In genomic region chr10:99565166-99565565, GRCh38 we compare ENCODE assay signal across 32 cellular contexts. TPM values are rescaled to one million over a fixed set of nuclear protein-coding genes. Genes with fewer than 3 reads are reported as not detected.
"Had no signal": no experiment of that assay in that cellular context is flagged by ENCODE, and none has a peak within 500 bp of the region (broad histone marks: within the 10 kb centered on the region; RNA-seq: fewer than 3 reads in every experiment).

No MANE protein-coding gene starts in this region.

- H3K27me3 ChIP-seq: brain microvascular endothelial cell had no signal

- H3K9me3 Mint-ChIP-seq: activated CD4-positive, alpha-beta memory T cell treated with anti-CD3 and anti-CD28 coated beads for 36 hours; activated T-cell treated with anti-CD3 and anti-CD28 coated beads, Interleukin-2, amount 50 U/mL, for 4 hours; activated T-helper 17 cell treated with anti-CD3 and anti-CD28 coated beads, Interleukin-2, amount 50 U/mL, for 72 hours; central memory CD8-positive, alpha-beta T cell; dendritic cell treated with granulocyte-macrophage colony-stimulating factor and Interleukin-4, amounts not matched to agents 40 ng/mL and 50 ng/mL, for 4 days; endodermal cell had no signal

- H3K9me3 ChIP-seq: gastrocnemius medialis had no signal

- H3K27ac Mint-ChIP-seq: activated CD4-positive, alpha-beta memory T cell treated with anti-CD3 and anti-CD28 coated beads for 36 hours; activated naive CD8-positive, alpha-beta T cell; activated T-helper 17 cell treated with anti-CD3 and anti-CD28 coated beads, Interleukin-2, amount 50 U/mL, for 72 hours; dendritic cell treated with granulocyte-macrophage colony-stimulating factor and Interleukin-4, amounts not matched to agents 40 ng/mL and 50 ng/mL, for 4 days; endodermal cell had no signal

- H3K27ac ChIP-seq: brain microvascular endothelial cell, coronary artery, dorsolateral prefrontal cortex, foreskin keratinocyte, gastrocnemius medialis had no signal

- H3K4me3 Mint-ChIP-seq: activated CD4-positive, alpha-beta memory T cell treated with anti-CD3 and anti-CD28 coated beads for 36 hours; activated naive CD8-positive, alpha-beta T cell; activated T-cell treated with anti-CD3 and anti-CD28 coated beads, Interleukin-2, amount 50 U/mL, for 4 hours; activated T-helper 17 cell treated with anti-CD3 and anti-CD28 coated beads, Interleukin-2, amount 50 U/mL, for 72 hours; central memory CD8-positive, alpha-beta T cell; dendritic cell treated with granulocyte-macrophage colony-stimulating factor and Interleukin-4, amounts not matched to agents 40 ng/mL and 50 ng/mL, for 4 days; endodermal cell had no signal

- H3K27me3 Mint-ChIP-seq: dendritic cell treated with granulocyte-macrophage colony-stimulating factor and Interleukin-4, amounts not matched to agents 40 ng/mL and 50 ng/mL, for 4 days had no signal

- H3K4me1 ChIP-seq: foreskin keratinocyte, gastrocnemius medialis had no signal

- DNase-seq: activated CD4-positive, alpha-beta memory T cell treated with anti-CD3 and anti-CD28 coated beads for 36 hours; activated CD4-positive, alpha-beta T cell treated with anti-CD3 and anti-CD28 coated beads for 1 hour; activated CD4-positive, alpha-beta T cell treated with anti-CD3 and anti-CD28 coated beads for 48 hours; activated CD4-positive, alpha-beta T cell treated with anti-CD3 and anti-CD28 coated beads, Interleukin-2, amount 50 U/mL, for 1 hour; activated CD4-positive, CD25-positive, alpha-beta regulatory T cell; activated CD8-positive, alpha-beta memory T cell treated with anti-CD3 and anti-CD28 coated beads for 24 hours; activated effector memory CD4-positive, alpha-beta T cell treated with Interleukin-2 at 50 U/mL for 16 hours; activated gamma-delta T cell treated with Interleukin-2 at 50 U/mL for 16 hours; activated naive CD4-positive, alpha-beta T cell treated with anti-CD3 and anti-CD28 coated beads, Interleukin-2, amount 50 U/mL, for 16 hours; activated naive CD4-positive, alpha-beta T cell treated with Interleukin-2 at 50 U/mL for 16 hours; activated T-cell treated with anti-CD3 and anti-CD28 coated beads, Interleukin-2, amount 50 U/mL, for 4 hours; amniotic stem cell; brain microvascular endothelial cell; effector memory CD4-positive, alpha-beta T cell; endodermal cell; foreskin keratinocyte; gastrocnemius medialis; glutamatergic neuron; T-helper 2 cell had no signal

- H3K4me3 ChIP-seq: coronary artery, dorsolateral prefrontal cortex, gastrocnemius medialis had no signal

- H3K4me1 Mint-ChIP-seq: activated T-helper 17 cell treated with anti-CD3 and anti-CD28 coated beads, Interleukin-2, amount 50 U/mL, for 72 hours had no signal

- ATAC-seq: activated T-cell treated with anti-CD3 and anti-CD28 coated beads, Interleukin-2, amount 50 U/mL, for 4 hours; activated T-helper 17 cell treated with anti-CD3 and anti-CD28 coated beads, Interleukin-2, amount 50 U/mL, for 72 hours; esophagus mucosa; foreskin keratinocyte; gastrocnemius medialis had no signal

- H3K36me3 ChIP-seq: brain microvascular endothelial cell, gastrocnemius medialis had no signal

- H3K36me3 Mint-ChIP-seq: activated CD4-positive, alpha-beta memory T cell treated with anti-CD3 and anti-CD28 coated beads for 36 hours; activated naive CD8-positive, alpha-beta T cell had no signal

RNA-seq across cellular contexts. Expression of gene NKX2-3, which starts 32.4 kb away (rescaled TPM):
- total RNA-seq: activated CD4-positive, alpha-beta memory T cell treated with anti-CD3 and anti-CD28 coated beads for 36 hours; activated T-cell treated with anti-CD3 and anti-CD28 coated beads, Interleukin-2, amount 50 U/mL, for 4 hours; activated T-helper 17 cell treated with anti-CD3 and anti-CD28 coated beads, Interleukin-2, amount 50 U/mL, for 72 hours; astrocyte; bronchial epithelial cell; cardiac septum; cerebellum; dorsolateral prefrontal cortex; endodermal cell; epithelial cell of proximal tubule; foreskin keratinocyte; gastrocnemius medialis; T-helper 1 cell treated with Interleukin-12 subunit alpha and Interleukin-12 subunit beta and Interleukin-4 antibody, amounts not matched to agents 30 ng/mL and 1 ng/mL, for 36 hours had no signal
- polyA plus RNA-seq: foreskin keratinocyte had no signal
